Comparison of ENCODE assay signal across 9 cellular contexts in genomic region chr2:217993817-217994459, GRCh38. TPM values are rescaled to one million over a fixed set of nuclear protein-coding genes. Genes with fewer than 3 reads are reported as not detected.
DNase-seq lines count a peak whose midpoint lies in the region; ATAC-seq, FAIRE-seq and TF ChIP-seq lines count a peak whose summit lies in the region.
"Had no signal": no experiment of that assay in that cellular context is flagged by ENCODE, and none has a peak within 500 bp of the region (broad histone marks: within the 10 kb centered on the region; RNA-seq: fewer than 3 reads in every experiment).

No MANE protein-coding gene starts in this region.

- H3K4me3 ChIP-seq in GM23338, result no peak overlapping the region
- peak overlapping the region in 1 of 2 experiments; percentile 18; a peak in 1 of 4 replicates for H3K4me3 ChIP-seq in Panc1 (ENCODE audit: low read depth in 2 of 2, low read length in 2 of 2)
- H3K4me3 ChIP-seq in skeletal muscle satellite cell (ENCODE audit: low read length), result no peak overlapping the region
- H3K4me3 ChIP-seq: HAP-1 had no signal

- peak; percentile 80 to 86 for TF ChIP-seq CTCF in GM23338 (conservative IDR thresholded peaks at IDR 0.05; ENCODE audit: low read depth in 2 of 2)
- peak; percentile 94 for TF ChIP-seq CTCF in Panc1 (IDR thresholded peaks at IDR 0.05)

- ATAC-seq in GM23338 (peak; percentile 95), Panc1 (peak; percentile 90), left cardiac atrium (peak in 1 of 2 donors; percentile 42), HG03045 (IDR thresholded peaks at IDR 0.05; ENCODE audit: unreplicated experiment) (no peak)

- no peak overlapping the region for H3K27ac Mint-ChIP-seq in GM23338

- no peak overlapping the region for H3K4me3 Mint-ChIP-seq in GM23338

- FAIRE-seq in RCC 7860 (lab: Jason Lieb, UNC), result no peak

- intact Hi-C loops in Panc1 (cut with micrococcal nuclease; ENCODE audit: unreplicated experiment) (no loop called here), left cardiac atrium (cut with DNase I) (loop anchor here (5.0 kb wide), 2 partner anchors 38 to 207 kb away; no protein-coding TSS in a partner anchor)

- H3K4me1 Mint-ChIP-seq in GM23338, result peaks cover 28% of the 10 kb centered on the region

- DNase-seq in AG20443 (ENCODE audit: low spot score) (peak; percentile 77), GM23338 (ENCODE audit: low spot score) (peak; percentile 85), Panc1 (ENCODE audit: low read depth, low spot score) (no peak), left cardiac atrium (peak; percentile 71), RCC 7860 (ENCODE audit: low spot score) (no peak)
- peak; percentile 9 for DNase-seq in activated effector memory CD4-positive, alpha-beta T cell treated with Interleukin-2 at 50 U/mL for 16 hours

- in situ Hi-C loops in Panc1 (cut with HindIII; ENCODE audit: low pct_unique_long_range_greater_than_20kb, low sequenced_read_pairs), result no loop called here

- no peaks in the 10 kb centered on the region for H3K79me2 ChIP-seq in GM23338 (replicated peaks; ENCODE audit: insufficient read depth)

- no peaks in the 10 kb centered on the region; the same call in 2 of the 3 replicates for H3K36me3 Mint-ChIP-seq in GM23338 (ENCODE audit: low read depth)

- no peaks in the 10 kb centered on the region for H3K9me2 ChIP-seq in GM23338 (ENCODE audit: insufficient read depth)

- peak overlapping the region; percentile 53 for H3K9ac ChIP-seq in skeletal muscle satellite cell (ENCODE audit: low read depth, low read length)

- H3F3A ChIP-seq in GM23338 (replicated peaks; ENCODE audit: low read depth), result no peaks in the 10 kb centered on the region

- H3K36me3 ChIP-seq in GM23338 (ENCODE audit: insufficient read depth) (no peaks in the 10 kb centered on the region), Panc1 (ENCODE audit: control insufficient read depth, insufficient read depth, low read length) (no peaks in the 10 kb centered on the region), skeletal muscle satellite cell (ENCODE audit: insufficient read depth, low read length) (no peaks in the 10 kb centered on the region)
- H3K36me3 ChIP-seq: HAP-1 had no signal

- POLR2A ChIA-PET in Panc1 (lab: Charles Lee), result no interaction called here

- peaks cover 12% of the 10 kb centered on the region for H3K27me3 Mint-ChIP-seq in GM23338 (ENCODE audit: insufficient read depth, low read depth, poor library complexity)

- no peaks in the 10 kb centered on the region for H3K9me3 Mint-ChIP-seq in GM23338

- H4K20me1 ChIP-seq in GM23338 (replicated peaks; ENCODE audit: insufficient read depth), result no peaks in the 10 kb centered on the region; the same call in 1 of the 2 replicates

- CTCF ChIA-PET in Panc1 (lab: Charles Lee), result interaction anchor here (0.6 to 2.8 kb wide), 10 partner anchors 28 to 963 kb away, joined by 3 to 18 read pairs (median 6); no protein-coding TSS in a partner anchor

- no peak overlapping the region for H2AFZ ChIP-seq in GM23338

- H3K4me1 ChIP-seq in GM23338 (ENCODE audit: insufficient read depth) (no peaks in the 10 kb centered on the region), Panc1 (ENCODE audit: control insufficient read depth, insufficient read depth, low read length) (0 out of 2 replicates have a peak, but pooled peaks cover 3% of the 10 kb centered on the region), skeletal muscle satellite cell (ENCODE audit: control insufficient read depth, insufficient read depth, low read length) (peaks cover 39% of the 10 kb centered on the region)
- H3K4me1 ChIP-seq: HAP-1 had no signal

- H3K27ac ChIP-seq in GM23338 (ENCODE audit: low read depth), result no peak overlapping the region
- H3K27ac ChIP-seq in Panc1 (ENCODE audit: low read length), result no peak overlapping the region

- BruUV-seq in Panc1 (replicated peaks; lab: Mats Ljungman, UMichigan), result no TSS peak

- H3K4me2 ChIP-seq in GM23338, result no peak overlapping the region
- no peak overlapping the region for H3K4me2 ChIP-seq in skeletal muscle satellite cell (ENCODE audit: low read length)

- H3K9me3 ChIP-seq in Panc1 (ENCODE audit: control insufficient read depth, insufficient read depth, low read depth, low read length), result no peaks in the 10 kb centered on the region
- no peaks in the 10 kb centered on the region for H3K9me3 ChIP-seq in skeletal muscle satellite cell (replicated peaks; ENCODE audit: low read length)
- H3K9me3 ChIP-seq: HAP-1 had no signal

- H3K27me3 ChIP-seq in GM23338 (ENCODE audit: insufficient read depth) (no peaks in the 10 kb centered on the region), Panc1 (ENCODE audit: control insufficient read depth, insufficient read depth, low read length) (peaks cover 9% of the 10 kb centered on the region; the same call in 1 of the 2 replicates), skeletal muscle satellite cell (ENCODE audit: control insufficient read depth, insufficient read depth, low read length) (no peaks in the 10 kb centered on the region)

TF ChIP-seq in GM23338, 12 proteins besides CTCF, POLR2A, EP300 and RAD21 (continues in another document):
- TF ChIP-seq CREB1 (CRISPR knock-in tag; IDR thresholded peaks at IDR 0.05; ENCODE audit: low read depth), result no peak
- TF ChIP-seq STAT1 (IDR thresholded peaks at IDR 0.05; ENCODE audit: unreplicated experiment), result no peak
- TF ChIP-seq JUNB (IDR thresholded peaks at IDR 0.05; ENCODE audit: unreplicated experiment), result no peak
- no peak for TF ChIP-seq NANOG (IDR thresholded peaks at IDR 0.05; ENCODE audit: borderline replicate concordance)
- no peak for TF ChIP-seq ZNF462 (CRISPR knock-in tag; IDR thresholded peaks at IDR 0.05)
- no peak for TF ChIP-seq EZH2 (IDR thresholded peaks at IDR 0.05; ENCODE audit: low read depth, unreplicated experiment)

RNA-seq across cellular contexts. Expression of gene TNS1, which starts 8.9 kb away (rescaled TPM):
- total RNA-seq in GM23338 (2014; rRNA removed; shearing (Covaris generic)), result 5.7 and 7.4 TPM in 2 replicates
- 1.3 and 2.0 TPM in 2 replicates for polyA plus RNA-seq in GM23338 (2016; fragmentation: Nextera tagmentation; extraction: Ambion mirVana)
- total RNA-seq in Panc1 (2021; ENCODE audit: unreplicated experiment) (0.49 TPM), left cardiac atrium (100 to 1,000 TPM; 436 to 508 TPM)
- 0.23 TPM for polyA plus RNA-seq in Panc1 (2012; ENCODE audit: insufficient read length)
- 44.9 and 97.0 TPM in 2 replicates for total RNA-seq in skeletal muscle satellite cell (2012; rRNA removed)

Comparison
In these comparisons a context has a peak if more than half of its experiments do, and no peak if none do; other contexts are left out.
1. DNase-seq: peak in AG20443 (single experiment), GM23338 (single experiment), activated effector memory CD4-positive, alpha-beta T cell treated with Interleukin-2 at 50 U/mL for 16 hours (single experiment) and left cardiac atrium (single experiment); none in Panc1 (single experiment) and RCC 7860 (single experiment).
2. RNA of gene TNS1, which starts 8.9 kb away (total RNA-seq): 436 to 508 TPM in left cardiac atrium; 5.7 to 7.4 TPM in GM23338 and 0.49 TPM in Panc1 (single experiment); every median in the first group is over 10 times any median in the second.